34 cellular contexts compared by ENCODE assay signal in genomic region chr10:87053577-87054181, GRCh38. TPM values are rescaled to one million over a fixed set of nuclear protein-coding genes. Genes with fewer than 3 reads are reported as not detected.
A peak's percentile ranks its signal among the peaks of the same experiment; 100 is the strongest.
DNase-seq lines count a peak whose midpoint lies in the region; ATAC-seq, FAIRE-seq and TF ChIP-seq lines count a peak whose summit lies in the region.
"Had no signal": no experiment of that assay in that cellular context is flagged by ENCODE, and none has a peak within 500 bp of the region (broad histone marks: within the 10 kb centered on the region; RNA-seq: fewer than 3 reads in every experiment).

No MANE protein-coding gene starts in this region.

- no peak overlapping the region for H3K27ac ChIP-seq in HepG2 (ENCODE audit: extremely low read length, insufficient read depth, low read length)
- H3K27ac ChIP-seq in right lobe of liver = no peak overlapping the region
- peak overlapping the region in 3 of 4 donors; percentile 42 to 72 (median 67) for H3K27ac ChIP-seq in esophagus squamous epithelium
- H3K27ac ChIP-seq: ovary, PC-9, uterus had no signal

- no peak overlapping the region for H2AFZ ChIP-seq in HepG2 (ENCODE audit: low read length)
- H2AFZ ChIP-seq: PC-9 had no signal

- H3K36me3 ChIP-seq in HepG2 (replicated peaks in 1 of 2; ENCODE audit: control insufficient read depth in 1 of 2, insufficient read depth in 2 of 2, low read length in 2 of 2) = peaks cover 39 to 86% of the 10 kb centered on the region in 2 experiments
- H3K36me3 ChIP-seq in right lobe of liver = peaks cover 8 to 98% (median 50%) of the 10 kb centered on the region in 4 donors
- peaks cover 3 to 98% (median 28%) of the 10 kb centered on the region in 3 donors for H3K36me3 ChIP-seq in esophagus squamous epithelium
- peaks cover 14% of the 10 kb centered on the region for H3K36me3 ChIP-seq in mucosa of descending colon (ENCODE audit: low read depth)
- H3K36me3 ChIP-seq: ovary, uterus had no signal

- TF ChIP-seq EP300 in HepG2 (IDR thresholded peaks at IDR 0.05; ENCODE audit: low read depth in 2 of 2, low read length in 2 of 2) (no peak), HepG2 (CRISPR knock-in tag; IDR thresholded peaks at IDR 0.05; ENCODE audit: borderline replicate concordance) (no peak)

- no peak overlapping the region for H3K4me3 ChIP-seq in HepG2 (replicated peaks in 1 of 3; ENCODE audit: insufficient read depth in 1 of 3, low read depth in 2 of 3, low read length in 3 of 3)
- H3K4me3 ChIP-seq in right lobe of liver = no peak overlapping the region
- H3K4me3 ChIP-seq in esophagus squamous epithelium = no peak overlapping the region
- H3K4me3 ChIP-seq in mucosa of descending colon = no peak overlapping the region
- H3K4me3 ChIP-seq: heart right ventricle, ovary, PC-9, testis, uterus had no signal

- TF ChIP-seq RAD21 in HepG2 (CRISPR knock-in tag; IDR thresholded peaks at IDR 0.05) = no peak

- H3K4me2 ChIP-seq in HepG2 (ENCODE audit: low read depth, low read length) = no peak overlapping the region
- H3K4me2 ChIP-seq: PC-9 had no signal

- BruUV-seq in HepG2 (replicated peaks; lab: Mats Ljungman, UMichigan) = no TSS peak

- CTCF ChIA-PET in HepG2 (lab: Yijun Ruan, JAX; ENCODE audit: low intra/inter-chr PET ratio, low total read pairs) = no interaction called here

- H3K79me2 ChIP-seq in HepG2 (ENCODE audit: insufficient read depth, low read length) = no peaks in the 10 kb centered on the region

- H3K9ac ChIP-seq in HepG2 (ENCODE audit: insufficient read depth, low read depth, low read length) = no peak overlapping the region

- no peak for TF ChIP-seq CTCF in HepG2 (CRISPR knock-in tag; IDR thresholded peaks at IDR 0.05)
- no peak for TF ChIP-seq CTCF in right lobe of liver (IDR thresholded peaks at IDR 0.05)
- TF ChIP-seq CTCF in esophagus squamous epithelium (IDR thresholded peaks at IDR 0.05) = no peak
- TF ChIP-seq CTCF in mucosa of descending colon (IDR thresholded peaks at IDR 0.05) = no peak

- TF ChIP-seq POLR2A in HepG2 (IDR thresholded peaks at IDR 0.05; ENCODE audit: insufficient read depth in 1 of 2, low read depth in 2 of 2, low read length in 2 of 2) (no peak), right lobe of liver (IDR thresholded peaks at IDR 0.05) (no peak), esophagus squamous epithelium (IDR thresholded peaks at IDR 0.05) (no peak)

- peak; percentile 12; the same call in 1 of the 3 replicates for ATAC-seq in HepG2
- no peak for ATAC-seq in right lobe of liver
- ATAC-seq in GM18519 (IDR thresholded peaks at IDR 0.05; ENCODE audit: low FRiP score, unreplicated experiment) = no peak
- no peak for ATAC-seq in mucosa of descending colon
- no peak for ATAC-seq in HG03095 (IDR thresholded peaks at IDR 0.05; ENCODE audit: unreplicated experiment)

- in situ Hi-C loops in HepG2 (cut with HindIII; ENCODE audit: extremely low pct_ligation_motif_present, low pct_unique_long_range_greater_than_20kb) = no loop called here

- DNase-seq in HepG2 (ENCODE audit: low spot score) = no peak
- no peak for DNase-seq in right lobe of liver
- DNase-seq in esophagus squamous epithelium (lab: John Stamatoyannopoulos, UW) = no peak
- peak; percentile 50 for DNase-seq in medulla oblongata (ENCODE audit: extremely low spot score)
- no peak for DNase-seq in LoVo (ENCODE audit: low spot score)
- DNase-seq in mucosa of descending colon = no peak
- DNase-seq: ACHN; activated CD4-positive, alpha-beta T cell treated with anti-CD3 and anti-CD28 coated beads for 36 hours; activated CD8-positive, alpha-beta memory T cell treated with anti-CD3 and anti-CD28 coated beads for 24 hours; activated effector memory CD4-positive, alpha-beta T cell treated with Interleukin-2 at 50 U/mL for 16 hours; aorta; DMS153; endodermal cell; foreskin fibroblast; KG1; kidney glomerular epithelial cell; NCI-H2029 treated with DMSO at 0.1 percent for 48 hours; NCI-H526; PC-9; retina; SHP77 treated with DMSO at 0.1 percent for 48 hours; small intestine; stimulated activated naive CD4-positive, alpha-beta T cell treated with Interleukin-2 at 50 U/mL for 16 hours had no signal

- H3K9me3 ChIP-seq in HepG2 (ENCODE audit: low read length) = no peaks in the 10 kb centered on the region
- H3K9me3 ChIP-seq in right lobe of liver = no peaks in the 10 kb centered on the region
- no peaks in the 10 kb centered on the region for H3K9me3 ChIP-seq in esophagus squamous epithelium
- no peaks in the 10 kb centered on the region for H3K9me3 ChIP-seq in mucosa of descending colon
- H3K9me3 ChIP-seq: heart right ventricle, ovary, testis, uterus had no signal

- intact Hi-C loops in HepG2 (cut with micrococcal nuclease; ENCODE audit: unreplicated experiment) (no loop called here), right lobe of liver (cut with DNase I) (no loop called here), esophagus squamous epithelium (cut with DNase I) (no loop called here), mucosa of descending colon (cut with DNase I, micrococcal nuclease) (no loop called here)

- 96% methylated on average over 7 of the region's 7 CpGs for WGBS in HepG2 (ENCODE audit: low lambda C conversion rate)
- WGBS in right lobe of liver (ENCODE audit: insufficient coverage, low coverage, low lambda C conversion rate, missing lambda C conversion rate) = 94% methylated on average over 6 of the region's 7 CpGs
- 87 to 93% methylated on average over 7 of the region's 7 CpGs for WGBS in esophagus squamous epithelium, 2 donors

- no peak for FAIRE-seq in HepG2 (lab: Jason Lieb, UNC)
- FAIRE-seq: bronchial epithelial cell, HTR-8/SVneo, small intestine had no signal

- no peaks in the 10 kb centered on the region; the same call in 1 of the 2 replicates for H4K20me1 ChIP-seq in HepG2 (ENCODE audit: insufficient read depth, low read length)

- POLR2A ChIA-PET in HepG2 (lab: Yijun Ruan, JAX) = no interaction called here

- no peaks in the 10 kb centered on the region for H3K4me1 ChIP-seq in HepG2 (ENCODE audit: insufficient read depth, low read length)
- no peaks in the 10 kb centered on the region for H3K4me1 ChIP-seq in right lobe of liver
- peaks cover 0 to 31% (median 5%) of the 10 kb centered on the region in 3 donors for H3K4me1 ChIP-seq in esophagus squamous epithelium
- H3K4me1 ChIP-seq in mucosa of descending colon (ENCODE audit: low read depth) = no peaks in the 10 kb centered on the region
- H3K4me1 ChIP-seq: uterus had no signal

- H3K27me3 ChIP-seq in HepG2 (ENCODE audit: control insufficient read depth in 1 of 2, insufficient read depth in 2 of 2, low read length in 2 of 2) (no peaks in the 10 kb centered on the region), right lobe of liver (no peaks in the 10 kb centered on the region), esophagus squamous epithelium (no peaks in the 10 kb centered on the region)
- H3K27me3 ChIP-seq: heart right ventricle, ovary, testis, uterus had no signal

RNA-seq across cellular contexts. Expression of gene FAM25A, which starts 33.6 kb away (rescaled TPM):
- not detected in 2 replicates for total RNA-seq in HepG2 (2016; rRNA removed; fragmentation: Illumina TruSeq; extraction: Trizol)
- not detected in 2 replicates for total RNA-seq in HepG2 (2016; cell fraction: cytosol; rRNA removed; fragmentation: Illumina TruSeq; extraction: Trizol; ENCODE audit: low read depth)
- not detected in 2 replicates for total RNA-seq in HepG2 (2016; cell fraction: insoluble cytoplasmic fraction; rRNA removed; fragmentation: Illumina TruSeq; extraction: Trizol)
- not detected in 2 replicates for total RNA-seq in HepG2 (2016; cell fraction: membrane; rRNA removed; fragmentation: Illumina TruSeq; extraction: Trizol)
- total RNA-seq in HepG2 (2016; cell fraction: nucleus; rRNA removed; fragmentation: Illumina TruSeq; extraction: Trizol) = not detected in 2 replicates
- not detected in 2 replicates for polyA plus RNA-seq in HepG2 (2011; rRNA removed)
- not detected in 2 replicates for polyA plus RNA-seq in HepG2 (2011; cell fraction: cytosol; rRNA removed)
- polyA plus RNA-seq in HepG2 (2011; cell fraction: nucleus; rRNA removed) = not detected in 2 replicates
- not detected in 2 replicates for polyA plus RNA-seq in HepG2 (2012)
- not detected in 2 replicates for polyA plus RNA-seq in HepG2 (2016; cell fraction: cytosol; fragmentation: Illumina TruSeq; extraction: Trizol; ENCODE audit: low read depth)
- not detected in 2 replicates for polyA plus RNA-seq in HepG2 (2016; cell fraction: insoluble cytoplasmic fraction; fragmentation: Illumina TruSeq; extraction: Trizol; ENCODE audit: low read depth)
- not detected in 2 replicates for polyA plus RNA-seq in HepG2 (2016; cell fraction: membrane; fragmentation: Illumina TruSeq; extraction: Trizol; ENCODE audit: low read depth)
- not detected in 2 replicates for polyA plus RNA-seq in HepG2 (2016; cell fraction: nucleus; fragmentation: Illumina TruSeq; extraction: Trizol; ENCODE audit: insufficient read depth, low read depth)
- not detected in 2 replicates for polyA minus RNA-seq in HepG2 (2011; rRNA and poly(A)+ RNA removed; ENCODE audit: low replicate concordance)
- not detected in 2 replicates for polyA minus RNA-seq in HepG2 (2011; cell fraction: cytosol; rRNA and poly(A)+ RNA removed)
- not detected in 2 replicates for polyA minus RNA-seq in HepG2 (2011; cell fraction: nucleus; rRNA and poly(A)+ RNA removed)
- not detected for total RNA-seq in right lobe of liver
- 100 to 1,000 TPM in 2 of 4 donors, 10 to 100 TPM in 2; 57.1 to 371 (median 225) TPM for total RNA-seq in esophagus squamous epithelium
- not detected for total RNA-seq in mucosa of descending colon
- total RNA-seq: activated CD4-positive, alpha-beta T cell treated with anti-CD3 and anti-CD28 coated beads for 36 hours; activated naive CD4-positive, alpha-beta T cell treated with anti-CD3 and anti-CD28 coated beads, Interleukin-2, amount 50 U/mL, for 72 hours; aorta; endodermal cell; heart right ventricle; neural crest cell; ovary; testis; uterus had no signal
- polyA plus RNA-seq: aorta, BJ, heart right ventricle, ovary, small intestine had no signal

RNA-seq across cellular contexts. Expression of gene GLUD1, which starts 41.0 kb away (rescaled TPM):
- total RNA-seq in HepG2 (2016; rRNA removed; fragmentation: Illumina TruSeq; extraction: Trizol) = 798 and 1,108 TPM in 2 replicates
- total RNA-seq in HepG2 (2016; cell fraction: cytosol; rRNA removed; fragmentation: Illumina TruSeq; extraction: Trizol; ENCODE audit: low read depth) = 64.0 and 73.9 TPM in 2 replicates
- total RNA-seq in HepG2 (2016; cell fraction: insoluble cytoplasmic fraction; rRNA removed; fragmentation: Illumina TruSeq; extraction: Trizol) = 786 and 1,126 TPM in 2 replicates
- total RNA-seq in HepG2 (2016; cell fraction: membrane; rRNA removed; fragmentation: Illumina TruSeq; extraction: Trizol) = 188 and 209 TPM in 2 replicates
- 366 and 405 TPM in 2 replicates for total RNA-seq in HepG2 (2016; cell fraction: nucleus; rRNA removed; fragmentation: Illumina TruSeq; extraction: Trizol)
- polyA plus RNA-seq in HepG2 (2011; rRNA removed) = 286 and 301 TPM in 2 replicates
- polyA plus RNA-seq in HepG2 (2011; cell fraction: cytosol; rRNA removed) = 188 and 249 TPM in 2 replicates
- polyA plus RNA-seq in HepG2 (2011; cell fraction: nucleus; rRNA removed) = 143 and 202 TPM in 2 replicates
- polyA plus RNA-seq in HepG2 (2012) = 464 and 581 TPM in 2 replicates
- 39.0 and 41.7 TPM in 2 replicates for polyA plus RNA-seq in HepG2 (2016; cell fraction: cytosol; fragmentation: Illumina TruSeq; extraction: Trizol; ENCODE audit: low read depth)
- polyA plus RNA-seq in HepG2 (2016; cell fraction: insoluble cytoplasmic fraction; fragmentation: Illumina TruSeq; extraction: Trizol; ENCODE audit: low read depth) = 924 and 945 TPM in 2 replicates
- 110 and 122 TPM in 2 replicates for polyA plus RNA-seq in HepG2 (2016; cell fraction: membrane; fragmentation: Illumina TruSeq; extraction: Trizol; ENCODE audit: low read depth)
- 429 and 441 TPM in 2 replicates for polyA plus RNA-seq in HepG2 (2016; cell fraction: nucleus; fragmentation: Illumina TruSeq; extraction: Trizol; ENCODE audit: insufficient read depth, low read depth)
- polyA minus RNA-seq in HepG2 (2011; rRNA and poly(A)+ RNA removed; ENCODE audit: low replicate concordance) = 55.8 and 268 TPM in 2 replicates
- 325 and 361 TPM in 2 replicates for polyA minus RNA-seq in HepG2 (2011; cell fraction: cytosol; rRNA and poly(A)+ RNA removed)
- polyA minus RNA-seq in HepG2 (2011; cell fraction: nucleus; rRNA and poly(A)+ RNA removed) = 171 and 236 TPM in 2 replicates
- total RNA-seq in right lobe of liver = 100 to 1,000 TPM; 272 to 652 (median 433) TPM
- 100 to 1,000 TPM; 114 to 204 (median 130) TPM for total RNA-seq in esophagus squamous epithelium
- 100 to 1,000 TPM; 114 to 141 (median 131) TPM for total RNA-seq in mucosa of descending colon

RNA-seq across cellular contexts. Expression of gene SHLD2, which starts 41.3 kb away (rescaled TPM):
- total RNA-seq in HepG2 (2016; rRNA removed; fragmentation: Illumina TruSeq; extraction: Trizol) (53.7 and 79.4 TPM in 2 replicates), right lobe of liver (10 to 100 TPM; 22.5 to 33.2 (median 27.2) TPM), esophagus squamous epithelium (10 to 100 TPM; 12.7 to 31.7 (median 21.5) TPM), mucosa of descending colon (10 to 100 TPM; 28.0 to 32.2 (median 28.7) TPM)
- total RNA-seq in HepG2 (2016; cell fraction: cytosol; rRNA removed; fragmentation: Illumina TruSeq; extraction: Trizol; ENCODE audit: low read depth) = 27.4 and 29.8 TPM in 2 replicates
- 54.2 and 78.8 TPM in 2 replicates for total RNA-seq in HepG2 (2016; cell fraction: insoluble cytoplasmic fraction; rRNA removed; fragmentation: Illumina TruSeq; extraction: Trizol)
- 64.3 and 72.7 TPM in 2 replicates for total RNA-seq in HepG2 (2016; cell fraction: membrane; rRNA removed; fragmentation: Illumina TruSeq; extraction: Trizol)
- total RNA-seq in HepG2 (2016; cell fraction: nucleus; rRNA removed; fragmentation: Illumina TruSeq; extraction: Trizol) = 45.4 and 47.2 TPM in 2 replicates
- polyA plus RNA-seq in HepG2 (2011; rRNA removed) = 22.6 and 25.7 TPM in 2 replicates
- polyA plus RNA-seq in HepG2 (2011; cell fraction: cytosol; rRNA removed) = 9.1 and 15.2 TPM in 2 replicates
- polyA plus RNA-seq in HepG2 (2011; cell fraction: nucleus; rRNA removed) = 11.8 and 16.3 TPM in 2 replicates
- 32.6 and 35.2 TPM in 2 replicates for polyA plus RNA-seq in HepG2 (2012)
- polyA plus RNA-seq in HepG2 (2016; cell fraction: cytosol; fragmentation: Illumina TruSeq; extraction: Trizol; ENCODE audit: low read depth) = 12.4 and 15.4 TPM in 2 replicates
- 46.3 and 51.5 TPM in 2 replicates for polyA plus RNA-seq in HepG2 (2016; cell fraction: insoluble cytoplasmic fraction; fragmentation: Illumina TruSeq; extraction: Trizol; ENCODE audit: low read depth)
- polyA plus RNA-seq in HepG2 (2016; cell fraction: membrane; fragmentation: Illumina TruSeq; extraction: Trizol; ENCODE audit: low read depth) = 29.5 and 30.4 TPM in 2 replicates
- polyA plus RNA-seq in HepG2 (2016; cell fraction: nucleus; fragmentation: Illumina TruSeq; extraction: Trizol; ENCODE audit: insufficient read depth, low read depth) = 45.4 and 46.0 TPM in 2 replicates
- 12.5 and 21.0 TPM in 2 replicates for polyA minus RNA-seq in HepG2 (2011; rRNA and poly(A)+ RNA removed; ENCODE audit: low replicate concordance)
- polyA minus RNA-seq in HepG2 (2011; cell fraction: cytosol; rRNA and poly(A)+ RNA removed) = 22.2 and 26.3 TPM in 2 replicates
- polyA minus RNA-seq in HepG2 (2011; cell fraction: nucleus; rRNA and poly(A)+ RNA removed) = 45.1 and 52.1 TPM in 2 replicates

Comparison
In these comparisons a context has a peak if more than half of its experiments do, and no peak if none do; other contexts are left out.
1. H3K27ac ChIP-seq: peak in esophagus squamous epithelium (3 of 4); none in HepG2 (single experiment) and right lobe of liver (0 of 3).
2. RNA of gene FAM25A, which starts 33.6 kb away (total RNA-seq): 57.1 to 371 TPM in esophagus squamous epithelium; not detected in HepG2, not detected in right lobe of liver and not detected in mucosa of descending colon; every median in the first group is over 10 times any median in the second.